In the genomic region with DNA sequence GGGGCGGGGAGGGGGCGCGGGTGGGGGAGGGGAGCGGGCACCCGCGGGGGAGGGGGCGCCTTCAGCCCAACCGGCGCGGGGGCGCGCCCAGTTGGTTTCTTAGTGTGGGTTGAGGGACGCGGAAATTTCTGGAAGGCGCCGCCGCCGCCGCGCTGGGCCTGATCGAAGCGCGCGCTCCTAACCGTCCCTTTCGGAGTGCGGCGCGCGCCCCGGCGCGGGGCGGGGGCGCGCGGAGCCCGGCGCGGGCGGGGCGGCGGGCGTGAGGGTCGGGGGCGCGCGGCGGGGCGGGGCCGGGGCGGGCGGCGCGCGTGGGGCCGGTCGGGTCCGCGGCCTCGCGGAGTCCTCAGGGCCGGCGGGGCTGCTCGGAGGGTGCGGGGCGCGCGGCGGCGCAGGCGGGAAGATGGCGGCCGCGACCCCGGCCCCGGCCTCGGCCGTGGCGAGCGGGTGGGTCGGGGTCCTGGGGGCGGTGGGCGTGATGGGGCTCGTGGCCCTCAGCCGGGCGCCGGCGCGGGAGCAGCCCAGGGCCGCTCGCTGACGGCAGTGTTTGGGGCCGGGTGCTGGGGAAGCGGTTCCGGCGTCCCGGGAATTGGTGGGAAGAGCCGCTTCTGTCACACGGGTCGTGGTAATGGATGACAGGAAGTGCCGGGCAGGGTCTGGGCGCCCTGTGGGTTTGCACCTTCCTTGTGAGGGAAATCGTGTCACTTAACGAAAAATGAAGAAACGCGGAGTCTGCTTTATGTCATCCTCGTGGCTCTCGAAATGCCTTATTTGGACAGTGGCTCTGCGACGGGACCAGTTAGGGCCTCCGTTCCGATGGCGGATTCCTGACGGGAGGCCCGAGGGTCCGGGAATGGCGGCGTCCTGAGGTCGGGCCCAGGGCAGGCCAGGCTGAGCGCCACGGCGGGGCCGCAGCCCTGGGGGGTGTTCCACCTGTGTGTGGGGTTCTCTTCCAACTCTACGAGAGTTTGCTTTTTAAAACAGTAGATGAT, we compare ENCODE assay signal across 1 cellular context.
TF ChIP-seq lines count a peak whose summit lies in the region.

No MANE protein-coding gene starts in this region.

TF ChIP-seq in GM12878, 131 proteins besides CTCF, POLR2A, EP300 and RAD21 (continued from another document and continues in another):
- TF ChIP-seq, protein P1, sequence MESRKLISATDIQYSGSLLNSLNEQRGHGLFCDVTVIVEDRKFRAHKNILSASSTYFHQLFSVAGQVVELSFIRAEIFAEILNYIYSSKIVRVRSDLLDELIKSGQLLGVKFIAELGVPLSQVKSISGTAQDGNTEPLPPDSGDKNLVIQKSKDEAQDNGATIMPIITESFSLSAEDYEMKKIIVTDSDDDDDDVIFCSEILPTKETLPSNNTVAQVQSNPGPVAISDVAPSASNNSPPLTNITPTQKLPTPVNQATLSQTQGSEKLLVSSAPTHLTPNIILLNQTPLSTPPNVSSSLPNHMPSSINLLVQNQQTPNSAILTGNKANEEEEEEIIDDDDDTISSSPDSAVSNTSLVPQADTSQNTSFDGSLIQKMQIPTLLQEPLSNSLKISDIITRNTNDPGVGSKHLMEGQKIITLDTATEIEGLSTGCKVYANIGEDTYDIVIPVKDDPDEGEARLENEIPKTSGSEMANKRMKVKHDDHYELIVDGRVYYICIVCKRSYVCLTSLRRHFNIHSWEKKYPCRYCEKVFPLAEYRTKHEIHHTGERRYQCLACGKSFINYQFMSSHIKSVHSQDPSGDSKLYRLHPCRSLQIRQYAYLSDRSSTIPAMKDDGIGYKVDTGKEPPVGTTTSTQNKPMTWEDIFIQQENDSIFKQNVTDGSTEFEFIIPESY (IDR thresholded peaks at IDR 0.05) = no peak
- TF ChIP-seq KDM1A (IDR thresholded peaks at IDR 0.05; ENCODE audit: borderline replicate concordance) (no peak), SRF (IDR thresholded peaks at IDR 0.05; ENCODE audit: low read depth in 2 of 2, low read length in 2 of 2) (peak; percentile 58 to 87; a peak in 3 of 4 replicates), NR2C1 (IDR thresholded peaks at IDR 0.05) (no peak), MLLT1 (IDR thresholded peaks at IDR 0.05) (no peak), RCOR1 (conservative IDR thresholded peaks at IDR 0.05; ENCODE audit: low read depth, low read length) (no peak), DPF2 (IDR thresholded peaks at IDR 0.05) (peak; percentile 17; the same call in 1 of the 2 replicates), ETV6 (conservative IDR thresholded peaks at IDR 0.05 in 1 of 2, IDR thresholded peaks at IDR 0.05 in 1 of 2; ENCODE audit: borderline replicate concordance in 1 of 2, low read depth in 1 of 2) (no peak), WRNIP1 (IDR thresholded peaks at IDR 0.05; ENCODE audit: borderline replicate concordance, low read depth, low read length) (no peak), TAF1 (IDR thresholded peaks at IDR 0.05; ENCODE audit: borderline replicate concordance, low read depth, low read length) (peak; percentile 22; the same call in 1 of the 2 replicates), MXI1 (IDR thresholded peaks at IDR 0.05; ENCODE audit: low read depth, low read length) (no peak), HCFC1 (IDR thresholded peaks at IDR 0.05; ENCODE audit: low read length) (0 out of 2 replicates have a peak, but pooled peaks have one; percentile 26), BCL3 (IDR thresholded peaks at IDR 0.05; ENCODE audit: borderline replicate concordance, insufficient read depth, low read depth, low read length, poor library complexity, severe bottlenecking) (no peak), MEF2B (IDR thresholded peaks at IDR 0.05; ENCODE audit: partially characterized antibody, poor library complexity, severe bottlenecking) (no peak), HDAC6 (IDR thresholded peaks at IDR 0.05; ENCODE audit: unreplicated experiment) (no peak), MTA3 (IDR thresholded peaks at IDR 0.05; ENCODE audit: borderline replicate concordance, low read length) (no peak), MYC (IDR thresholded peaks at IDR 0.05; ENCODE audit: insufficient read depth, insufficient read length, insufficient replicate concordance, low read length, severe bottlenecking) (no peak), BCLAF1 (IDR thresholded peaks at IDR 0.05) (no peak), RUNX3 (IDR thresholded peaks at IDR 0.05; ENCODE audit: low read length) (peak; percentile 35; the same call in 1 of the 2 replicates), CHD1 (IDR thresholded peaks at IDR 0.05; ENCODE audit: low read depth, low read length) (no peak), POLR2AphosphoS5 (IDR thresholded peaks at IDR 0.05; ENCODE audit: low read length) (peak; percentile 41; the same call in 1 of the 2 replicates), FOXM1 (IDR thresholded peaks at IDR 0.05; ENCODE audit: low read depth, low read length) (no peak), IKZF1 (conservative IDR thresholded peaks at IDR 0.05) (peak; percentile 78), TBL1XR1 (IDR thresholded peaks at IDR 0.05; ENCODE audit: low read depth, low read length) (no peak), ZNF217 (IDR thresholded peaks at IDR 0.05) (no peak), IRF4 (IDR thresholded peaks at IDR 0.05; ENCODE audit: low read depth, low read length) (no peak), FOXK2 (IDR thresholded peaks at IDR 0.05) (no peak), ZZZ3 (IDR thresholded peaks at IDR 0.05; ENCODE audit: control insufficient read depth, insufficient read length, low read depth) (no peak), MYB (IDR thresholded peaks at IDR 0.05; ENCODE audit: borderline replicate concordance, low read depth, low read length) (no peak), SIN3A (IDR thresholded peaks at IDR 0.05; ENCODE audit: low read depth, low read length) (no peak), SUZ12 (IDR thresholded peaks at IDR 0.05; ENCODE audit: unreplicated experiment) (no peak), ZNF274 (IDR thresholded peaks at IDR 0.05; ENCODE audit: insufficient read depth, insufficient read length) (no peak), CHD4 (IDR thresholded peaks at IDR 0.05) (no peak), RB1 (IDR thresholded peaks at IDR 0.05; ENCODE audit: borderline replicate concordance) (no peak), TARDBP (IDR thresholded peaks at IDR 0.05; ENCODE audit: borderline replicate concordance) (no peak), RAD51 (IDR thresholded peaks at IDR 0.05) (no peak), LARP7 (IDR thresholded peaks at IDR 0.05) (0 out of 2 replicates have a peak, but pooled peaks have one; percentile 58), KLF5 (IDR thresholded peaks at IDR 0.05; ENCODE audit: partially characterized antibody) (no peak), NRF1 (conservative IDR thresholded peaks at IDR 0.05; ENCODE audit: low read depth, low read length) (no peak), ZBED1 (IDR thresholded peaks at IDR 0.05; ENCODE audit: borderline replicate concordance) (no peak)
- TF ChIP-seq, protein P2, sequence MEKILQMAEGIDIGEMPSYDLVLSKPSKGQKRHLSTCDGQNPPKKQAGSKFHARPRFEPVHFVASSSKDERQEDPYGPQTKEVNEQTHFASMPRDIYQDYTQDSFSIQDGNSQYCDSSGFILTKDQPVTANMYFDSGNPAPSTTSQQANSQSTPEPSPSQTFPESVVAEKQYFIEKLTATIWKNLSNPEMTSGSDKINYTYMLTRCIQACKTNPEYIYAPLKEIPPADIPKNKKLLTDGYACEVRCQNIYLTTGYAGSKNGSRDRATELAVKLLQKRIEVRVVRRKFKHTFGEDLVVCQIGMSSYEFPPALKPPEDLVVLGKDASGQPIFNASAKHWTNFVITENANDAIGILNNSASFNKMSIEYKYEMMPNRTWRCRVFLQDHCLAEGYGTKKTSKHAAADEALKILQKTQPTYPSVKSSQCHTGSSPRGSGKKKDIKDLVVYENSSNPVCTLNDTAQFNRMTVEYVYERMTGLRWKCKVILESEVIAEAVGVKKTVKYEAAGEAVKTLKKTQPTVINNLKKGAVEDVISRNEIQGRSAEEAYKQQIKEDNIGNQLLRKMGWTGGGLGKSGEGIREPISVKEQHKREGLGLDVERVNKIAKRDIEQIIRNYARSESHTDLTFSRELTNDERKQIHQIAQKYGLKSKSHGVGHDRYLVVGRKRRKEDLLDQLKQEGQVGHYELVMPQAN (conservative IDR thresholded peaks at IDR 0.05) = peak; percentile 49; the same call in 1 of the 2 replicates
- TF ChIP-seq, protein P3, sequence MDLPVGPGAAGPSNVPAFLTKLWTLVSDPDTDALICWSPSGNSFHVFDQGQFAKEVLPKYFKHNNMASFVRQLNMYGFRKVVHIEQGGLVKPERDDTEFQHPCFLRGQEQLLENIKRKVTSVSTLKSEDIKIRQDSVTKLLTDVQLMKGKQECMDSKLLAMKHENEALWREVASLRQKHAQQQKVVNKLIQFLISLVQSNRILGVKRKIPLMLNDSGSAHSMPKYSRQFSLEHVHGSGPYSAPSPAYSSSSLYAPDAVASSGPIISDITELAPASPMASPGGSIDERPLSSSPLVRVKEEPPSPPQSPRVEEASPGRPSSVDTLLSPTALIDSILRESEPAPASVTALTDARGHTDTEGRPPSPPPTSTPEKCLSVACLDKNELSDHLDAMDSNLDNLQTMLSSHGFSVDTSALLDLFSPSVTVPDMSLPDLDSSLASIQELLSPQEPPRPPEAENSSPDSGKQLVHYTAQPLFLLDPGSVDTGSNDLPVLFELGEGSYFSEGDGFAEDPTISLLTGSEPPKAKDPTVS (IDR thresholded peaks at IDR 0.05; ENCODE audit: low read depth, low read length) = peak; percentile 83; the same call in 1 of the 2 replicates
- TF ChIP-seq, protein P4, sequence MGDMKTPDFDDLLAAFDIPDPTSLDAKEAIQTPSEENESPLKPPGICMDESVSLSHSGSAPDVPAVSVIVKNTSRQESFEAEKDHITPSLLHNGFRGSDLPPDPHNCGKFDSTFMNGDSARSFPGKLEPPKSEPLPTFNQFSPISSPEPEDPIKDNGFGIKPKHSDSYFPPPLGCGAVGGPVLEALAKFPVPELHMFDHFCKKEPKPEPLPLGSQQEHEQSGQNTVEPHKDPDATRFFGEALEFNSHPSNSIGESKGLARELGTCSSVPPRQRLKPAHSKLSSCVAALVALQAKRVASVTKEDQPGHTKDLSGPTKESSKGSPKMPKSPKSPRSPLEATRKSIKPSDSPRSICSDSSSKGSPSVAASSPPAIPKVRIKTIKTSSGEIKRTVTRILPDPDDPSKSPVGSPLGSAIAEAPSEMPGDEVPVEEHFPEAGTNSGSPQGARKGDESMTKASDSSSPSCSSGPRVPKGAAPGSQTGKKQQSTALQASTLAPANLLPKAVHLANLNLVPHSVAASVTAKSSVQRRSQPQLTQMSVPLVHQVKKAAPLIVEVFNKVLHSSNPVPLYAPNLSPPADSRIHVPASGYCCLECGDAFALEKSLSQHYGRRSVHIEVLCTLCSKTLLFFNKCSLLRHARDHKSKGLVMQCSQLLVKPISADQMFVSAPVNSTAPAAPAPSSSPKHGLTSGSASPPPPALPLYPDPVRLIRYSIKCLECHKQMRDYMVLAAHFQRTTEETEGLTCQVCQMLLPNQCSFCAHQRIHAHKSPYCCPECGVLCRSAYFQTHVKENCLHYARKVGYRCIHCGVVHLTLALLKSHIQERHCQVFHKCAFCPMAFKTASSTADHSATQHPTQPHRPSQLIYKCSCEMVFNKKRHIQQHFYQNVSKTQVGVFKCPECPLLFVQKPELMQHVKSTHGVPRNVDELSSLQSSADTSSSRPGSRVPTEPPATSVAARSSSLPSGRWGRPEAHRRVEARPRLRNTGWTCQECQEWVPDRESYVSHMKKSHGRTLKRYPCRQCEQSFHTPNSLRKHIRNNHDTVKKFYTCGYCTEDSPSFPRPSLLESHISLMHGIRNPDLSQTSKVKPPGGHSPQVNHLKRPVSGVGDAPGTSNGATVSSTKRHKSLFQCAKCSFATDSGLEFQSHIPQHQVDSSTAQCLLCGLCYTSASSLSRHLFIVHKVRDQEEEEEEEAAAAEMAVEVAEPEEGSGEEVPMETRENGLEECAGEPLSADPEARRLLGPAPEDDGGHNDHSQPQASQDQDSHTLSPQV (IDR thresholded peaks at IDR 0.05) = no peak
- TF ChIP-seq, protein P5, sequence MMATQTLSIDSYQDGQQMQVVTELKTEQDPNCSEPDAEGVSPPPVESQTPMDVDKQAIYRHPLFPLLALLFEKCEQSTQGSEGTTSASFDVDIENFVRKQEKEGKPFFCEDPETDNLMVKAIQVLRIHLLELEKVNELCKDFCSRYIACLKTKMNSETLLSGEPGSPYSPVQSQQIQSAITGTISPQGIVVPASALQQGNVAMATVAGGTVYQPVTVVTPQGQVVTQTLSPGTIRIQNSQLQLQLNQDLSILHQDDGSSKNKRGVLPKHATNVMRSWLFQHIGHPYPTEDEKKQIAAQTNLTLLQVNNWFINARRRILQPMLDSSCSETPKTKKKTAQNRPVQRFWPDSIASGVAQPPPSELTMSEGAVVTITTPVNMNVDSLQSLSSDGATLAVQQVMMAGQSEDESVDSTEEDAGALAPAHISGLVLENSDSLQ (IDR thresholded peaks at IDR 0.05) = no peak; the same call in 1 of the 2 replicates
